ENCODE assay signal across 8 cellular contexts in genomic region chr16:15642557-15643452, GRCh38. TPM values are rescaled to one million over a fixed set of nuclear protein-coding genes. Genes with fewer than 3 reads are reported as not detected.
DNase-seq lines count a peak whose midpoint lies in the region; ATAC-seq and TF ChIP-seq lines count a peak whose summit lies in the region.

TSS of gene MARF1 (minus strand) at chr16:15643154. CDS start at chr16:15639233, 3,921 bp downstream.

- H3K9ac ChIP-seq in SK-N-SH: peak within 1 kb of the TSS; percentile 100

- TF ChIP-seq EP300 in SK-N-SH (IDR thresholded peaks at IDR 0.05; ENCODE audit: borderline replicate concordance in 1 of 2, low read depth in 1 of 2, low read length in 1 of 2) (no peak), suprapubic skin (IDR thresholded peaks at IDR 0.05) (no peak)

- POLR2A ChIA-PET in SK-N-SH (lab: Yijun Ruan, JAX): interaction anchor here (0.6 to 1.3 kb wide), 3 partner anchors 8 to 587 kb away, joined by 3 to 4 read pairs (median 3); partner anchors contain the start of gene NTAN1

- H3K4me3 ChIP-seq in GM08714 (ENCODE audit: low read length) (peak within 1 kb of the TSS; percentile 98), SK-N-SH (ENCODE audit: low read depth in 2 of 2, low read length in 1 of 2) (peak within 1 kb of the TSS; percentile 90 to 100), suprapubic skin (peak within 1 kb of the TSS; percentile 97)

- peak within 1 kb of the TSS; percentile 99 to 100 for H3K27ac ChIP-seq in SK-N-SH (ENCODE audit: low read depth in 2 of 2, low read length in 1 of 2)
- H3K27ac ChIP-seq in suprapubic skin: peak within 1 kb of the TSS; percentile 99

- TF ChIP-seq CTCF in SK-N-SH (IDR thresholded peaks at IDR 0.05): peak; percentile 47
- TF ChIP-seq CTCF in suprapubic skin (IDR thresholded peaks at IDR 0.05): peak; percentile 13 to 34

- peak; percentile 61 for ATAC-seq in HG02588 (IDR thresholded peaks at IDR 0.05; ENCODE audit: unreplicated experiment)

- H4K20me1 ChIP-seq in SK-N-SH (ENCODE audit: insufficient read depth): no peaks in the 10 kb centered on the region; the same call in 1 of the 2 replicates

- peaks cover 0 to 12% of the 10 kb centered on the region in 2 experiments; a peak in 3 of 4 replicates for H3K4me1 ChIP-seq in SK-N-SH (ENCODE audit: control insufficient read depth in 1 of 2, insufficient read depth in 2 of 2, low read depth in 1 of 2, low read length in 1 of 2)
- peaks cover 41% of the 10 kb centered on the region for H3K4me1 ChIP-seq in suprapubic skin

- H3K4me2 ChIP-seq in SK-N-SH: peak within 1 kb of the TSS; percentile 94

- H3K9me3 ChIP-seq in SK-N-SH: no peaks in the 10 kb centered on the region
- H3K9me3 ChIP-seq in suprapubic skin: no peaks in the 10 kb centered on the region

- no peak for TF ChIP-seq RAD21 in SK-N-SH (IDR thresholded peaks at IDR 0.05; ENCODE audit: low read length)

- DNase-seq in NCI-H1092 (lab: John Stamatoyannopoulos, UW) (peak; percentile 97), SK-N-SH (peak; percentile 94), germinal center (ENCODE audit: low spot score) (peak; percentile 87), occipital lobe (lab: John Stamatoyannopoulos, UW) (peak; percentile 93), suprapubic skin (ENCODE audit: low spot score in 2 of 2) (peak; percentile 99)
- peak; percentile 100 for DNase-seq in activated naive CD4-positive, alpha-beta T cell treated with anti-CD3 and anti-CD28 coated beads, Interleukin-2, amount 50 U/mL, for 16 hours

- peaks cover 10 to 22% of the 10 kb centered on the region in 2 experiments for H3K36me3 ChIP-seq in SK-N-SH (replicated peaks in 1 of 2; ENCODE audit: control insufficient read depth in 1 of 2, insufficient read depth in 2 of 2, low read length in 1 of 2)
- H3K36me3 ChIP-seq in suprapubic skin: peaks cover 24% of the 10 kb centered on the region

- no peaks in the 10 kb centered on the region for H3K27me3 ChIP-seq in SK-N-SH (ENCODE audit: insufficient read depth)
- H3K27me3 ChIP-seq in suprapubic skin: no peaks in the 10 kb centered on the region

- peak; percentile 93 to 98 for TF ChIP-seq POLR2A in suprapubic skin (IDR thresholded peaks at IDR 0.05)

- H3K9me2 ChIP-seq in SK-N-SH: no peaks in the 10 kb centered on the region

- H3F3A ChIP-seq in SK-N-SH (replicated peaks; ENCODE audit: insufficient read depth): peaks cover 26% of the 10 kb centered on the region

- CTCF ChIA-PET in SK-N-SH (lab: Yijun Ruan, JAX): interaction anchor here (0.6 to 2.6 kb wide), 11 partner anchors 8 to 969 kb away, joined by 3 to 10 read pairs (median 3); no protein-coding TSS in a partner anchor

- H2AFZ ChIP-seq in SK-N-SH (ENCODE audit: low read depth): peak within 1 kb of the TSS; percentile 100

- H3K79me2 ChIP-seq in SK-N-SH (ENCODE audit: insufficient read depth): peaks cover 46% of the 10 kb centered on the region

- WGBS in SK-N-SH (ENCODE audit: low lambda C conversion rate): under 1% methylated on average over 35 of the region's 63 CpGs
- under 1% methylated on average over 51 of the region's 63 CpGs for WGBS in suprapubic skin

TF ChIP-seq in SK-N-SH, 30 proteins besides CTCF, POLR2A, EP300 and RAD21 (continues in another document):
- TF ChIP-seq MAX (IDR thresholded peaks at IDR 0.05; ENCODE audit: low read depth): 0 out of 2 replicates have a peak, but pooled peaks have one; percentile 27
- TF ChIP-seq YY1 (IDR thresholded peaks at IDR 0.05; ENCODE audit: low read depth): no peak
- peak; percentile 86 for TF ChIP-seq ELF1 (IDR thresholded peaks at IDR 0.05)
- no peak for TF ChIP-seq NRF1 (IDR thresholded peaks at IDR 0.05; ENCODE audit: low read depth, low read length)
- no peak for TF ChIP-seq JUND (IDR thresholded peaks at IDR 0.05)
- TF ChIP-seq GATA2 (CRISPR knock-in tag; IDR thresholded peaks at IDR 0.05): no peak
- TF ChIP-seq, protein P1, sequence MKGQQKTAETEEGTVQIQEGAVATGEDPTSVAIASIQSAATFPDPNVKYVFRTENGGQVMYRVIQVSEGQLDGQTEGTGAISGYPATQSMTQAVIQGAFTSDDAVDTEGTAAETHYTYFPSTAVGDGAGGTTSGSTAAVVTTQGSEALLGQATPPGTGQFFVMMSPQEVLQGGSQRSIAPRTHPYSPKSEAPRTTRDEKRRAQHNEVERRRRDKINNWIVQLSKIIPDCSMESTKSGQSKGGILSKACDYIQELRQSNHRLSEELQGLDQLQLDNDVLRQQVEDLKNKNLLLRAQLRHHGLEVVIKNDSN (IDR thresholded peaks at IDR 0.05; ENCODE audit: borderline replicate concordance, low read depth): no peak
- TF ChIP-seq, protein P2, sequence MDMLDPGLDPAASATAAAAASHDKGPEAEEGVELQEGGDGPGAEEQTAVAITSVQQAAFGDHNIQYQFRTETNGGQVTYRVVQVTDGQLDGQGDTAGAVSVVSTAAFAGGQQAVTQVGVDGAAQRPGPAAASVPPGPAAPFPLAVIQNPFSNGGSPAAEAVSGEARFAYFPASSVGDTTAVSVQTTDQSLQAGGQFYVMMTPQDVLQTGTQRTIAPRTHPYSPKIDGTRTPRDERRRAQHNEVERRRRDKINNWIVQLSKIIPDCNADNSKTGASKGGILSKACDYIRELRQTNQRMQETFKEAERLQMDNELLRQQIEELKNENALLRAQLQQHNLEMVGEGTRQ (IDR thresholded peaks at IDR 0.05; ENCODE audit: borderline replicate concordance, low read depth, low read length): no peak
- peak; percentile 11; the same call in 1 of the 2 replicates for TF ChIP-seq NFIC (IDR thresholded peaks at IDR 0.05; ENCODE audit: borderline replicate concordance)
- no peak for TF ChIP-seq RFX5 (IDR thresholded peaks at IDR 0.05; ENCODE audit: low read length)
- TF ChIP-seq SMC3 (IDR thresholded peaks at IDR 0.05; ENCODE audit: low read depth, low read length): no peak
- TF ChIP-seq, protein P3, sequence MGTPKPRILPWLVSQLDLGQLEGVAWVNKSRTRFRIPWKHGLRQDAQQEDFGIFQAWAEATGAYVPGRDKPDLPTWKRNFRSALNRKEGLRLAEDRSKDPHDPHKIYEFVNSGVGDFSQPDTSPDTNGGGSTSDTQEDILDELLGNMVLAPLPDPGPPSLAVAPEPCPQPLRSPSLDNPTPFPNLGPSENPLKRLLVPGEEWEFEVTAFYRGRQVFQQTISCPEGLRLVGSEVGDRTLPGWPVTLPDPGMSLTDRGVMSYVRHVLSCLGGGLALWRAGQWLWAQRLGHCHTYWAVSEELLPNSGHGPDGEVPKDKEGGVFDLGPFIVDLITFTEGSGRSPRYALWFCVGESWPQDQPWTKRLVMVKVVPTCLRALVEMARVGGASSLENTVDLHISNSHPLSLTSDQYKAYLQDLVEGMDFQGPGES (IDR thresholded peaks at IDR 0.05; ENCODE audit: low read depth, low read length): no peak
- TF ChIP-seq MXI1 (IDR thresholded peaks at IDR 0.05; ENCODE audit: low read depth, low read length): peak; percentile 24; the same call in 1 of the 2 replicates
- TF ChIP-seq MEF2A (IDR thresholded peaks at IDR 0.05; ENCODE audit: borderline replicate concordance, low read depth): no peak
- TF ChIP-seq SIN3A (IDR thresholded peaks at IDR 0.05; ENCODE audit: borderline replicate concordance, low read depth, low read length): 0 out of 2 replicates have a peak, but pooled peaks have one; percentile 39
- TF ChIP-seq TCF12 (IDR thresholded peaks at IDR 0.05): no peak
- TF ChIP-seq FOXJ3 (CRISPR knock-in tag; IDR thresholded peaks at IDR 0.05): no peak
- TF ChIP-seq POLR2AphosphoS5 (IDR thresholded peaks at IDR 0.05; ENCODE audit: low read depth, low read length): peak; percentile 97
- no peak for TF ChIP-seq EZH2phosphoT487 (IDR thresholded peaks at IDR 0.05; ENCODE audit: borderline replicate concordance, low read depth)
- no peak for TF ChIP-seq RXRA (IDR thresholded peaks at IDR 0.05; ENCODE audit: borderline replicate concordance, low read depth)
- TF ChIP-seq REST (IDR thresholded peaks at IDR 0.05; ENCODE audit: low read depth, low read length): 0 out of 2 replicates have a peak, but pooled peaks have one; percentile 6
- no peak for TF ChIP-seq FOSL2 (IDR thresholded peaks at IDR 0.05; ENCODE audit: borderline replicate concordance, low read depth)
- TF ChIP-seq CHD2 (IDR thresholded peaks at IDR 0.05; ENCODE audit: low read length, partially characterized antibody): peak; percentile 31

RNA-seq across cellular contexts. Expression of gene MARF1, which starts in this region (rescaled TPM):
- polyA plus RNA-seq in SK-N-SH (2012; rRNA removed): 10.3 TPM in 2 replicates
- polyA plus RNA-seq in SK-N-SH (2012; cell fraction: cytosol; rRNA removed): 8.8 and 9.0 TPM in 2 replicates
- 25.3 and 33.2 TPM in 2 replicates for polyA plus RNA-seq in SK-N-SH (2012; cell fraction: nucleus; rRNA removed)
- total RNA-seq in occipital lobe (24.0 TPM), suprapubic skin (100 to 1,000 TPM in 1 of 4 donors, 10 to 100 TPM in 3; 36.2 to 117 (median 44.2) TPM)

Comparison
In these comparisons a context has a peak if more than half of its experiments do, and no peak if none do; other contexts are left out.
1. Peak in every context shown above with its lines: DNase-seq, ATAC-seq, H3K4me3 ChIP-seq and H3K27ac ChIP-seq.